Comparison of ENCODE assay signal across 10 cellular contexts in the genomic region with DNA sequence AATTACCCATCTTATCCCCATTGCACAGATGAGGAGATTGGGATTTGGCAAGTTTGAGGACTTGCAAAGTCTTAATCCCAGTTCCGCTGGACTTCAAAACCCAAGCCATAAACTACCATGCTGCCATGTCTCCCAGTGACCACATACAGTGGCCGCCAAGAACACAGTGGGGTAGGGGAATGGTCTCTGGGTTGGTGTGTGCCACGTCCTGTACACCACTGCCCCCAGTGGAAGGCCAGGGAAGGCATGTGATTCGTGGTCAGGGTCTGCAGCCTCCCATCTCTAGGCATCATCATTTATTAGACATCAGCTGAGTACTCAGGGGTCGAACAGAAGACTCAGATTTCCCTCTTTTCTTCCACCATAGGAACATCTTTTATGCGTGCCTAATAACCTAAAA.
A peak's percentile ranks its signal among the peaks of the same experiment; 100 is the strongest.
DNase-seq lines count a peak whose midpoint lies in the region; ATAC-seq, FAIRE-seq and TF ChIP-seq lines count a peak whose summit lies in the region.
"Had no signal": no experiment of that assay in that cellular context is flagged by ENCODE, and none has a peak within 500 bp of the region (broad histone marks: within the 10 kb centered on the region; RNA-seq: fewer than 3 reads in every experiment).

No MANE protein-coding gene starts in this region.

- H3K9me3 Mint-ChIP-seq in stimulated activated memory B cell treated with anti-CD40 and anti-IgM and Interleukin-4, amounts not matched to agents 10 μg/mL and 1 μg/mL and 100 μg/mL, for 72 hours = no peaks in the 10 kb centered on the region

- no peaks in the 10 kb centered on the region for H3K27me3 Mint-ChIP-seq in T-helper 17 cell
- peaks cover 18% of the 10 kb centered on the region for H3K27me3 Mint-ChIP-seq in stimulated activated memory B cell treated with anti-CD40 and anti-IgM and Interleukin-4, amounts not matched to agents 10 μg/mL and 1 μg/mL and 100 μg/mL, for 72 hours

- H3K36me3 ChIP-seq in BJ (ENCODE audit: control insufficient read depth, insufficient read depth, low read length) (no peaks in the 10 kb centered on the region), testis (ENCODE audit: low read depth, missing control alignments) (no peaks in the 10 kb centered on the region)

- no peak overlapping the region for H3K27ac Mint-ChIP-seq in T-helper 17 cell
- no peak overlapping the region for H3K27ac Mint-ChIP-seq in stimulated activated memory B cell treated with anti-CD40 and anti-IgM and Interleukin-4, amounts not matched to agents 10 μg/mL and 1 μg/mL and 100 μg/mL, for 72 hours

- ATAC-seq in T-helper 17 cell = peak; percentile 32
- ATAC-seq in stimulated activated memory B cell treated with anti-CD40 and anti-IgM and Interleukin-4, amounts not matched to agents 10 μg/mL and 1 μg/mL and 100 μg/mL, for 72 hours = no peak

- no peaks in the 10 kb centered on the region for H3K9me3 ChIP-seq in T-helper 17 cell (ENCODE audit: control insufficient read depth, low read length, poor library complexity, severe bottlenecking)
- no peaks in the 10 kb centered on the region for H3K9me3 ChIP-seq in testis

- H3K4me1 Mint-ChIP-seq in T-helper 17 cell = peaks cover 22% of the 10 kb centered on the region
- no peaks in the 10 kb centered on the region for H3K4me1 Mint-ChIP-seq in stimulated activated memory B cell treated with anti-CD40 and anti-IgM and Interleukin-4, amounts not matched to agents 10 μg/mL and 1 μg/mL and 100 μg/mL, for 72 hours

- TF ChIP-seq POLR2A in testis (IDR thresholded peaks at IDR 0.05) = no peak

- intact Hi-C loops in testis (cut with DNase I; ENCODE audit: low total_unique reads) = no loop called here

- H3K4me3 Mint-ChIP-seq in T-helper 17 cell = no peak overlapping the region
- H3K4me3 Mint-ChIP-seq in stimulated activated memory B cell treated with anti-CD40 and anti-IgM and Interleukin-4, amounts not matched to agents 10 μg/mL and 1 μg/mL and 100 μg/mL, for 72 hours = no peak overlapping the region

- DNase-seq in BJ (ENCODE audit: low read depth) = no peak
- DNase-seq in GM18507 (ENCODE audit: extremely low spot score, insufficient read length, low read depth) = no peak
- DNase-seq in T-helper 17 cell = no peak
- DNase-seq in iPS-NIHi11 (ENCODE audit: low spot score) = peak; percentile 75
- DNase-seq in testis = no peak
- DNase-seq in NCI-H345 (lab: John Stamatoyannopoulos, UW) = no peak
- DNase-seq in A172 (ENCODE audit: low spot score) = no peak

- CTCF ChIA-PET in BJ (lab: Yijun Ruan, JAX) = interaction anchor here (1.1 to 1.3 kb wide), 4 partner anchors 10 to 84 kb away, joined by 3 to 5 read pairs (median 3); no protein-coding TSS in a partner anchor

- WGBS in testis, 2 donors = 77 to 83% methylated on average over 5 to 6 of the region's 6 CpGs

- POLR2A ChIA-PET in BJ (lab: Charles Lee) = no interaction called here

- H3K4me3 ChIP-seq in BJ (ENCODE audit: low read depth, low read length) = no peak overlapping the region
- H3K4me3 ChIP-seq in testis = no peak overlapping the region
- H3K4me3 ChIP-seq: SK-N-MC, skin epidermis had no signal

- peak; percentile 31 for FAIRE-seq in GM18507 (lab: Jason Lieb, UNC)

- peaks cover 6% of the 10 kb centered on the region for H3K27me3 ChIP-seq in BJ (ENCODE audit: control insufficient read depth, insufficient read depth, low read length)
- no peaks in the 10 kb centered on the region for H3K27me3 ChIP-seq in testis

- H3K4me1 ChIP-seq in testis = peaks cover 25% of the 10 kb centered on the region

- no peak overlapping the region for H3K27ac ChIP-seq in testis
- H3K27ac ChIP-seq: SK-N-MC had no signal

- H3K36me3 Mint-ChIP-seq in T-helper 17 cell (ENCODE audit: low read depth) = no peaks in the 10 kb centered on the region
- no peaks in the 10 kb centered on the region for H3K36me3 Mint-ChIP-seq in stimulated activated memory B cell treated with anti-CD40 and anti-IgM and Interleukin-4, amounts not matched to agents 10 μg/mL and 1 μg/mL and 100 μg/mL, for 72 hours

- TF ChIP-seq CTCF in BJ (IDR thresholded peaks at IDR 0.05; ENCODE audit: insufficient read depth, low read depth, low read length) = peak; percentile 31; the same call in 1 of the 2 replicates
- TF ChIP-seq CTCF in testis (IDR thresholded peaks at IDR 0.05) = peak in 1 of 3 experiments; percentile 5
